ENCODE assay signal across 8 cellular contexts in the genomic region with DNA sequence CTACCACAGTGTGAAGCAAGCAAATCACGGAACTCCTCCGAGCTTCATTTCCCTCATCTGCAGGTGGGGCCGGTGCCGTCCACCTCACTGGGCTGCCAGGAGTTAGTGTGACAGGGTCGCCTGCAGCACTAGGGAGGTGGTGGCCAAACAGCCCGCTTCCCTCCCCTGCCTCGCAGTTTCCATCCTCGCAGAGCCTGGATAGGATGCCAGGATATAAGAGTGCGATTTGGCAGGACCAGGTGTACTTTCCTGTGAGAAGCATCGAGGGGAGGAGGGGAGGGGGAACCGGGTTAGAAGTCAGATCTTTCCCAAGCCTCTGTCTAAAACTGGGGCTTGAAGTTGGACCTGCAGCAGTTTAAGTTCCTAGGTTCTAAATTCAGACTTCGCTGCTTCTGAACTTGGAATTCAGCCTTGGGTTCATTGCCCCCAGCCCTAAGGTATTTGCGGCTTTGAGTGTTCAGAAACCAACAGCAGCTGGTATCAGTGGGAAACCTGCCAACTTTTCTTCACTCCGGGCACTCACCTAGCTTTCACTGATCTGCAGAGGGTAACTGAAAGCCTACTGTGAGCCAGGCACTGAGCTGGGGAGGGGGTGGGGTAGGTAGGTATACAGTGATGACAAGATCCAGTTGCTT. TPM values are rescaled to one million over a fixed set of nuclear protein-coding genes. Genes with fewer than 3 reads are reported as not detected.
A peak's percentile ranks its signal among the peaks of the same experiment; 100 is the strongest.
DNase-seq lines count a peak whose midpoint lies in the region; ATAC-seq and TF ChIP-seq lines count a peak whose summit lies in the region.

No MANE protein-coding gene starts in this region.

- H3K9me3 Mint-ChIP-seq in activated T-helper 1 cell treated with anti-CD3 and anti-CD28 coated beads, Interleukin-12 subunit alpha, Interleukin-12 subunit beta, Interleukin-2, Interleukin-4 antibody, amounts not matched to agents 30 ng/mL and 10 ng/mL and 1 ng/mL, durations not matched to agents 14 hours and 24 hours and 36 hours: peaks cover 14% of the 10 kb centered on the region
- no peaks in the 10 kb centered on the region for H3K9me3 Mint-ChIP-seq in neural crest cell

- WGBS in aorta, 2 donors: 1 to 2% methylated on average over 14 of the region's 14 CpGs

- TF ChIP-seq POLR2A in GM19099 (IDR thresholded peaks at IDR 0.05; ENCODE audit: extremely low read depth, insufficient read length, low read depth): peak; percentile 6

- peak overlapping the region in 1 of 2 donors; percentile 92 for H3K27ac ChIP-seq in aorta (ENCODE audit: low read depth in 1 of 2, low read length in 2 of 2)

- H3K4me3 ChIP-seq in fibroblast of pulmonary artery (replicated peaks; ENCODE audit: low read depth, low read length) (peak overlapping the region; percentile 96), aorta (ENCODE audit: low read length in 2 of 2) (peak overlapping the region; percentile 59 to 61)

- H3K27ac Mint-ChIP-seq in activated T-helper 1 cell treated with anti-CD3 and anti-CD28 coated beads, Interleukin-12 subunit alpha, Interleukin-12 subunit beta, Interleukin-2, Interleukin-4 antibody, amounts not matched to agents 30 ng/mL and 10 ng/mL and 1 ng/mL, durations not matched to agents 14 hours and 24 hours and 36 hours: peak overlapping the region; percentile 96
- no peak overlapping the region for H3K27ac Mint-ChIP-seq in neural crest cell (ENCODE audit: unreplicated experiment)

- DNase-seq in NCI-H510A treated with DMSO at 0.1 percent for 48 hours (lab: John Stamatoyannopoulos, UW) (peak; percentile 98), fibroblast of pulmonary artery (ENCODE audit: low read depth) (peak; percentile 52), neural crest cell (ENCODE audit: low read depth, low spot score) (peak; percentile 12), aorta (no peak), globus pallidus (ENCODE audit: low spot score) (no peak)
- peak; percentile 20 for DNase-seq in activated T-helper 1 cell treated with anti-CD3 and anti-CD28 coated beads, Interleukin-12 subunit alpha, Interleukin-12 subunit beta, Interleukin-2, Interleukin-4 antibody, amounts not matched to agents 30 ng/mL and 10 ng/mL and 1 ng/mL, durations not matched to agents 14 hours and 24 hours and 36 hours (ENCODE audit: low spot score)

- TF ChIP-seq CTCF in fibroblast of pulmonary artery (IDR thresholded peaks at IDR 0.05; ENCODE audit: low read length, missing control alignments) (no peak), neural crest cell (conservative IDR thresholded peaks at IDR 0.05) (peak; percentile 4)

- intact Hi-C loops in activated T-helper 1 cell treated with anti-CD3 and anti-CD28 coated beads, Interleukin-12 subunit alpha, Interleukin-12 subunit beta, Interleukin-2, Interleukin-4 antibody, amounts not matched to agents 30 ng/mL and 10 ng/mL and 1 ng/mL, durations not matched to agents 14 hours and 24 hours and 36 hours (cut with micrococcal nuclease): loop anchor here (1.0 to 2.0 kb wide), 3 partner anchors 73 to 511 kb away; no protein-coding TSS in a partner anchor
- intact Hi-C loops in aorta (cut with DNase I): loop anchor here (2.0 to 10.0 kb wide), 5 partner anchors 29 to 511 kb away; a partner anchor contains a TSS

- no peaks in the 10 kb centered on the region for H3K9me3 ChIP-seq in aorta (ENCODE audit: control insufficient read depth, low read length)

- peak overlapping the region; percentile 96 for H3K4me3 Mint-ChIP-seq in activated T-helper 1 cell treated with anti-CD3 and anti-CD28 coated beads, Interleukin-12 subunit alpha, Interleukin-12 subunit beta, Interleukin-2, Interleukin-4 antibody, amounts not matched to agents 30 ng/mL and 10 ng/mL and 1 ng/mL, durations not matched to agents 14 hours and 24 hours and 36 hours
- H3K4me3 Mint-ChIP-seq in neural crest cell: peak overlapping the region; percentile 95

- peaks cover 26% of the 10 kb centered on the region for H3K4me1 Mint-ChIP-seq in activated T-helper 1 cell treated with anti-CD3 and anti-CD28 coated beads, Interleukin-12 subunit alpha, Interleukin-12 subunit beta, Interleukin-2, Interleukin-4 antibody, amounts not matched to agents 30 ng/mL and 10 ng/mL and 1 ng/mL, durations not matched to agents 14 hours and 24 hours and 36 hours (ENCODE audit: low read depth)
- peaks cover 23% of the 10 kb centered on the region for H3K4me1 Mint-ChIP-seq in neural crest cell

- no peaks in the 10 kb centered on the region for H3K27me3 ChIP-seq in aorta (ENCODE audit: control insufficient read depth in 1 of 2, insufficient read depth in 2 of 2, low read length in 1 of 2)

- H3K4me1 ChIP-seq in aorta (ENCODE audit: control insufficient read depth in 1 of 2, insufficient read depth in 2 of 2, low read length in 2 of 2): no peaks in the 10 kb centered on the region

- peaks cover 46% of the 10 kb centered on the region for H3K36me3 Mint-ChIP-seq in activated T-helper 1 cell treated with anti-CD3 and anti-CD28 coated beads, Interleukin-12 subunit alpha, Interleukin-12 subunit beta, Interleukin-2, Interleukin-4 antibody, amounts not matched to agents 30 ng/mL and 10 ng/mL and 1 ng/mL, durations not matched to agents 14 hours and 24 hours and 36 hours (ENCODE audit: low read depth)
- peaks cover 4% of the 10 kb centered on the region for H3K36me3 Mint-ChIP-seq in neural crest cell (ENCODE audit: low read depth)

- H3K27me3 Mint-ChIP-seq in activated T-helper 1 cell treated with anti-CD3 and anti-CD28 coated beads, Interleukin-12 subunit alpha, Interleukin-12 subunit beta, Interleukin-2, Interleukin-4 antibody, amounts not matched to agents 30 ng/mL and 10 ng/mL and 1 ng/mL, durations not matched to agents 14 hours and 24 hours and 36 hours (ENCODE audit: insufficient read depth): peaks cover 4% of the 10 kb centered on the region
- H3K27me3 Mint-ChIP-seq in neural crest cell (ENCODE audit: low read depth): peaks cover 44% of the 10 kb centered on the region

- ATAC-seq in aorta (ENCODE audit: low FRiP score) (no peak), GM21423 (IDR thresholded peaks at IDR 0.05; ENCODE audit: unreplicated experiment) (no peak)

- H3K36me3 ChIP-seq in aorta (ENCODE audit: control insufficient read depth in 1 of 2, insufficient read depth in 2 of 2, low read length in 1 of 2): no peaks in the 10 kb centered on the region

RNA-seq across cellular contexts. Expression of a gene that starts 1.7 kb away (rescaled TPM):
- total RNA-seq in activated T-helper 1 cell treated with anti-CD3 and anti-CD28 coated beads, Interleukin-12 subunit alpha, Interleukin-12 subunit beta, Interleukin-2, Interleukin-4 antibody, amounts not matched to agents 30 ng/mL and 10 ng/mL and 1 ng/mL, durations not matched to agents 14 hours and 24 hours and 36 hours: 68.5 and 71.6 TPM in 2 replicates
- 28.7 and 29.0 TPM in 2 replicates for total RNA-seq in neural crest cell
- total RNA-seq in aorta: 100 to 1,000 TPM; 101 to 275 TPM
- polyA plus RNA-seq in aorta: 100 to 1,000 TPM in 1 of 2 donors, 10 to 100 TPM in 1; 31.3 to 114 TPM

Comparison
In these comparisons a context has a peak if more than half of its experiments do, and no peak if none do; other contexts are left out.
1. DNase-seq: peak in NCI-H510A treated with DMSO at 0.1 percent for 48 hours (single experiment), activated T-helper 1 cell treated with anti-CD3 and anti-CD28 coated beads, Interleukin-12 subunit alpha, Interleukin-12 subunit beta, Interleukin-2, Interleukin-4 antibody, amounts not matched to agents 30 ng/mL and 10 ng/mL and 1 ng/mL, durations not matched to agents 14 hours and 24 hours and 36 hours (single experiment), fibroblast of pulmonary artery (single experiment) and neural crest cell (single experiment); none in aorta (0 of 2) and globus pallidus (single experiment).